ENCODE assay signal across 15 cellular contexts in genomic region chr2:217430916-217431576, GRCh38.
DNase-seq lines count a peak whose midpoint lies in the region; ATAC-seq and TF ChIP-seq lines count a peak whose summit lies in the region.
"Had no signal": no experiment of that assay in that cellular context is flagged by ENCODE, and none has a peak within 500 bp of the region (broad histone marks: within the 10 kb centered on the region; RNA-seq: fewer than 3 reads in every experiment).

No MANE protein-coding gene starts in this region.

- H3K9me3 ChIP-seq in CD4-positive, alpha-beta memory T cell (ENCODE audit: control insufficient read depth in 1 of 2, low read length in 2 of 2): no peaks in the 10 kb centered on the region
- H3K9me3 ChIP-seq: SJSA1 had no signal

- H3K27me3 Mint-ChIP-seq in osteocyte (ENCODE audit: unreplicated experiment): peaks cover 2% of the 10 kb centered on the region
- no peaks in the 10 kb centered on the region for H3K27me3 Mint-ChIP-seq in CD4-positive, alpha-beta memory T cell

- no peaks in the 10 kb centered on the region for H3K4me1 ChIP-seq in CD4-positive, alpha-beta memory T cell (ENCODE audit: insufficient read depth, low read length)

- ATAC-seq in GM19023 (IDR thresholded peaks at IDR 0.05; ENCODE audit: unreplicated experiment): no peak
- ATAC-seq in HG03025 (IDR thresholded peaks at IDR 0.05; ENCODE audit: low FRiP score, unreplicated experiment): no peak
- ATAC-seq: activated CD8-positive, alpha-beta T cell treated with anti-CD3 and anti-CD28 coated beads, Interleukin-2, amount 10 ng/mL, durations not matched to agents 7 days and 5 days had no signal

- CTCF ChIA-PET in CD4-positive, alpha-beta memory T cell (lab: Charles Lee; ENCODE audit: partially characterized antibody): interaction anchor here (0.9 kb wide), 1 partner anchor 8 kb away, joined by 3 read pairs; no protein-coding TSS in a partner anchor

- no peak overlapping the region for H3K4me3 ChIP-seq in fibroblast of villous mesenchyme (ENCODE audit: low read depth, low read length)
- no peak overlapping the region for H3K4me3 ChIP-seq in CD4-positive, alpha-beta memory T cell (ENCODE audit: low read length in 2 of 2)
- H3K4me3 ChIP-seq: SJSA1 had no signal

- no peak overlapping the region for H3K27ac ChIP-seq in CD4-positive, alpha-beta memory T cell (ENCODE audit: low read depth, low read length)
- H3K27ac ChIP-seq: SJSA1 had no signal

- intact Hi-C loops in CD4-positive, alpha-beta memory T cell (cut with micrococcal nuclease): no loop called here

- no peaks in the 10 kb centered on the region for H3K36me3 Mint-ChIP-seq in osteocyte (ENCODE audit: unreplicated experiment)
- H3K36me3 Mint-ChIP-seq in CD4-positive, alpha-beta memory T cell: peaks cover 0 to 14% of the 10 kb centered on the region in 2 donors

- peak; percentile 34 for DNase-seq in EH (ENCODE audit: low read depth)
- DNase-seq in NOMO-1 treated with DMSO at 0.1 percent for 48 hours (lab: John Stamatoyannopoulos, UW; ENCODE audit: unreplicated experiment): peak; percentile 31
- DNase-seq in fibroblast of villous mesenchyme (ENCODE audit: low read depth): peak; percentile 95
- DNase-seq in osteocyte (ENCODE audit: extremely low spot score, unreplicated experiment): no peak
- no peak for DNase-seq in CD4-positive, alpha-beta memory T cell
- DNase-seq in NCI-H774 (lab: John Stamatoyannopoulos, UW): no peak
- DNase-seq: activated CD8-positive, alpha-beta T cell treated with anti-CD3 and anti-CD28 coated beads, Interleukin-2, amount 10 ng/mL, durations not matched to agents 7 days and 5 days; activated naive CD4-positive, alpha-beta T cell; NCI-H187; NCI-H82; posterior cingulate gyrus; stimulated activated CD8-positive, alpha-beta memory T cell treated with anti-CD3 and anti-CD28 coated beads, Interleukin-4, amount 100 ng/mL, for 48 hours had no signal

- peak overlapping the region; percentile 51 for H3K27ac Mint-ChIP-seq in osteocyte (ENCODE audit: unreplicated experiment)
- no peak overlapping the region for H3K27ac Mint-ChIP-seq in CD4-positive, alpha-beta memory T cell
- H3K27ac Mint-ChIP-seq: activated CD8-positive, alpha-beta T cell treated with anti-CD3 and anti-CD28 coated beads, Interleukin-2, amount 10 ng/mL, durations not matched to agents 7 days and 5 days had no signal

- TF ChIP-seq CTCF in fibroblast of villous mesenchyme (IDR thresholded peaks at IDR 0.05; ENCODE audit: insufficient read depth, low read depth, low read length) (no peak), osteocyte (IDR thresholded peaks at IDR 0.05) (no peak)

- H3K27me3 ChIP-seq in CD4-positive, alpha-beta memory T cell (ENCODE audit: insufficient read depth, low read length): no peaks in the 10 kb centered on the region
- H3K27me3 ChIP-seq: SJSA1 had no signal

- H3K4me3 Mint-ChIP-seq in osteocyte (ENCODE audit: unreplicated experiment): no peak overlapping the region
- no peak overlapping the region for H3K4me3 Mint-ChIP-seq in CD4-positive, alpha-beta memory T cell
- H3K4me3 Mint-ChIP-seq: activated CD8-positive, alpha-beta T cell treated with anti-CD3 and anti-CD28 coated beads, Interleukin-2, amount 10 ng/mL, durations not matched to agents 7 days and 5 days had no signal

- POLR2A ChIA-PET in CD4-positive, alpha-beta memory T cell (lab: Charles Lee; ENCODE audit: partially characterized antibody): no interaction called here

- no peaks in the 10 kb centered on the region for H3K9me3 Mint-ChIP-seq in osteocyte (ENCODE audit: unreplicated experiment)
- no peaks in the 10 kb centered on the region for H3K9me3 Mint-ChIP-seq in CD4-positive, alpha-beta memory T cell

- peaks cover 40% of the 10 kb centered on the region for H3K4me1 Mint-ChIP-seq in osteocyte (ENCODE audit: unreplicated experiment)
- H3K4me1 Mint-ChIP-seq in CD4-positive, alpha-beta memory T cell: no peaks in the 10 kb centered on the region

- no peaks in the 10 kb centered on the region for H3K36me3 ChIP-seq in CD4-positive, alpha-beta memory T cell (ENCODE audit: insufficient read depth, low read length)
- H3K36me3 ChIP-seq: SJSA1 had no signal

Comparison
In these comparisons a context has a peak if more than half of its experiments do, and no peak if none do; other contexts are left out.
1. DNase-seq: peak in EH (single experiment), NOMO-1 treated with DMSO at 0.1 percent for 48 hours (single experiment) and fibroblast of villous mesenchyme (single experiment); none in osteocyte (single experiment), CD4-positive, alpha-beta memory T cell (0 of 5) and NCI-H774 (single experiment).